ENCODE assay signal across 24 cellular contexts in the genomic region with DNA sequence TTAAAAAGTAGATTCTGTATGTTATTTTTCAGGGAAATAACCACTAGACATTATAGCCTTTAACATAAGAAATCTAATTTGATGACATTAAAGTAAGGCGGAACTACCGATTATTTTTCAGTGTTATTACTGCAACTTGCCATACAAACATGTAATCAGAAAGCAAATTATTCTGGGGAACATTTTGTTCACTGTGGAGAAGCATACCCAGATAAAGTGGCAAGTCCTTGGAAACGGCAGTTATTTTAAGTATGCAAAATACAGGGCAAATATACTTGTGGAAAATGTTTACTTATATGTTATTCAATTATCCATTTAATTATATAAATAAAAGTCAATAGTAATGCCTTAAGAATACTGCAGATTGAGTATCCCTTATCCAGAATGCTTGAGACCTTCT.
"Had no signal": no experiment of that assay in that cellular context is flagged by ENCODE, and none has a peak within 500 bp of the region (broad histone marks: within the 10 kb centered on the region; RNA-seq: fewer than 3 reads in every experiment).

No MANE protein-coding gene starts in this region.

- H3K4me3 ChIP-seq: dorsolateral prefrontal cortex, heart right ventricle, left lung, lung, neural progenitor cell, psoas muscle, thoracic aorta had no signal

- H3K9me3 ChIP-seq: heart right ventricle, left lung, psoas muscle, thoracic aorta had no signal

- H2AFZ ChIP-seq: neural progenitor cell, parathyroid adenoma had no signal

- H3K4me2 ChIP-seq: neural progenitor cell had no signal

- ATAC-seq: left lung; natural killer cell treated with Interleukin-12 subunit alpha and Interleukin-12 subunit beta and Interleukin-15 and Interleukin-18, amount 100 ng/mL, for 72 hours; psoas muscle; sciatic nerve; stimulated activated naive B cell treated with anti-CD40 and anti-IgM and Interleukin-4, amounts not matched to agents 10 μg/mL and 1 μg/mL and 100 μg/mL, for 72 hours; stimulated activated naive CD8-positive, alpha-beta T cell treated with anti-CD3 and anti-CD28 coated beads, Interleukin-15, amount 100 ng/mL, for 72 hours had no signal

- H3K27me3 ChIP-seq: dorsolateral prefrontal cortex, heart right ventricle, left lung, neural progenitor cell had no signal

- H3K27ac ChIP-seq: left lung, neural progenitor cell, parathyroid adenoma had no signal

- H3K4me1 ChIP-seq: left lung, parathyroid adenoma had no signal

- H3K9ac ChIP-seq: neural progenitor cell, parathyroid adenoma had no signal

- DNase-seq: cortex of kidney; dorsolateral prefrontal cortex; effector CD8-positive, alpha-beta T cell; heart right ventricle; hypothalamus; islet precursor cell; left lung; mesenchymal stem cell; midbrain; occipital lobe; psoas muscle; retina; stimulated activated CD4-positive, alpha-beta T cell treated with anti-CD3 and anti-CD28 coated beads, Interleukin-2, amount 100 ng/mL, for 24 hours; stimulated activated CD4-positive, alpha-beta T cell treated with anti-CD3 and anti-CD28 coated beads, Interleukin-4, amount 100 ng/mL, for 4 hours; stimulated activated naive B cell treated with anti-CD40 and anti-IgM and Interleukin-4, amounts not matched to agents 10 μg/mL and 1 μg/mL and 100 μg/mL, for 72 hours; stimulated activated naive CD8-positive, alpha-beta T cell treated with anti-CD3 and anti-CD28 coated beads, Interleukin-15, amount 100 ng/mL, for 72 hours; substantia nigra; trophoblast cell had no signal
